9 cellular contexts compared by ENCODE assay signal in the genomic region with DNA sequence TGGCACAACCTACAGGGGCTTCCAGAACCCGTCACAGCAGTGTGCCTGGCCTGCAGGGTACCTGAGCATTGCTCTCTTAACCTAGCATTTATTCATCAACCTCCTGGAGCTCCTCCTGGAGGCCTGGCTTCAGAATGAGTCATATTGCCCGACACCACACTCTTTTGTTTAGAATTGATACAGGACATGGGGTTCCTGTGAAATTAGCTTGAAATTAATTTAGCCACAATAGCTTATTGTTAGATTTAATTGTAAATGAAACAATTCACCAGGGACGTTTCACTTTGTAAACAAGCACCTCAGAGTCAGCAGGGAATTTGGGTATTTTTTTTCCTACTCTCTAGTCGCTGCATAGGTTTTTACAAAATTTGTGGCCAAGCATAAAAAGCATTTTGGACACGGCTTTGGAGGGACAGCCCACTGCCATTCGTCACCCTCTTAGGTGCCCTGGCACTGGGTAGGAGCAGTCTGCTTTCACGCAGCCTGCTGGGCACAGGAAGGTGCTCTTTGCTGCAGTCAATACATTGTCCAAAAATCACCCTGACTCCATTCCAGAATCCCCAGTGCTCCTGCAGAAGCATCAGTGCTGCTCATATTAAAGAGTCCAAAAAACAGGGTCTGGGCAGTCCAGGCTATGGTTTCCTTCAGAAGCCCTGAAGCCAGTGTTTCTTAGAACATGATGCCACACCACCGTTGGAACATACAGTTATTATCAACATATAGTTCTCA.
DNase-seq lines count a peak whose midpoint lies in the region; ATAC-seq, FAIRE-seq and TF ChIP-seq lines count a peak whose summit lies in the region.
"Had no signal": no experiment of that assay in that cellular context is flagged by ENCODE, and none has a peak within 500 bp of the region (broad histone marks: within the 10 kb centered on the region; RNA-seq: fewer than 3 reads in every experiment).

No MANE protein-coding gene starts in this region.

- H3K27me3 ChIP-seq in astrocyte (ENCODE audit: insufficient read depth, low read length) (peaks cover 2% of the 10 kb centered on the region), hepatocyte (no peaks in the 10 kb centered on the region), tibial artery (no peaks in the 10 kb centered on the region)

- peak; percentile 34 for TF ChIP-seq POLR2A in GM19099 (IDR thresholded peaks at IDR 0.05; ENCODE audit: extremely low read depth, insufficient read length, low read depth)

- H3K4me1 Mint-ChIP-seq in astrocyte (ENCODE audit: low read depth, unreplicated experiment) (peaks cover 4% of the 10 kb centered on the region), type B pancreatic cell (ENCODE audit: unreplicated experiment) (peaks cover 7% of the 10 kb centered on the region)

- H3K79me2 ChIP-seq in astrocyte (ENCODE audit: insufficient read depth, low read length) (no peaks in the 10 kb centered on the region), hepatocyte (no peaks in the 10 kb centered on the region)

- H3K36me3 Mint-ChIP-seq in astrocyte (ENCODE audit: low read depth, unreplicated experiment) (no peaks in the 10 kb centered on the region), type B pancreatic cell (no peaks in the 10 kb centered on the region)

- H3K9me3 Mint-ChIP-seq in astrocyte (ENCODE audit: unreplicated experiment) = peaks cover 2% of the 10 kb centered on the region
- no peaks in the 10 kb centered on the region for H3K9me3 Mint-ChIP-seq in type B pancreatic cell

- no peak overlapping the region for H3K27ac Mint-ChIP-seq in astrocyte (ENCODE audit: unreplicated experiment)
- no peak overlapping the region for H3K27ac Mint-ChIP-seq in type B pancreatic cell

- no peak overlapping the region for H3K4me3 Mint-ChIP-seq in astrocyte (ENCODE audit: unreplicated experiment)
- H3K4me3 Mint-ChIP-seq in type B pancreatic cell = no peak overlapping the region

- H3K36me3 ChIP-seq in astrocyte (ENCODE audit: insufficient read depth, low read length) = no peaks in the 10 kb centered on the region
- H3K36me3 ChIP-seq in hepatocyte (replicated peaks; ENCODE audit: insufficient read depth, low read depth) = no peaks in the 10 kb centered on the region
- no peaks in the 10 kb centered on the region for H3K36me3 ChIP-seq in tibial artery

- H2AFZ ChIP-seq in astrocyte (ENCODE audit: low read depth, low read length) (no peak overlapping the region), hepatocyte (no peak overlapping the region)

- H3K27me3 Mint-ChIP-seq in astrocyte (ENCODE audit: low read depth, unreplicated experiment) = peaks cover 25% of the 10 kb centered on the region
- H3K27me3 Mint-ChIP-seq in type B pancreatic cell = no peaks in the 10 kb centered on the region

- TF ChIP-seq CTCF in astrocyte (IDR thresholded peaks at IDR 0.05; ENCODE audit: insufficient read depth, low read depth, low read length) (peak; percentile 10), hepatocyte (IDR thresholded peaks at IDR 0.05; ENCODE audit: poor library complexity) (no peak), type B pancreatic cell (conservative IDR thresholded peaks at IDR 0.05) (no peak), tibial artery (IDR thresholded peaks at IDR 0.05) (no peak)

- WGBS in hepatocyte (ENCODE audit: low lambda C conversion rate, missing lambda C conversion rate) = 70% methylated on average over 8 of the region's 8 CpGs

- peaks cover 19% of the 10 kb centered on the region for H3K4me1 ChIP-seq in astrocyte (ENCODE audit: insufficient read depth, low read length)
- peaks cover 3% of the 10 kb centered on the region for H3K4me1 ChIP-seq in hepatocyte (ENCODE audit: insufficient read depth)
- H3K4me1 ChIP-seq in tibial artery = peaks cover 0 to 19% (median 9%) of the 10 kb centered on the region in 4 donors

- H3K4me2 ChIP-seq in astrocyte (ENCODE audit: low read length) = peak overlapping the region; percentile 18
- H3K4me2 ChIP-seq in hepatocyte = no peak overlapping the region

- H3K27ac ChIP-seq in astrocyte (ENCODE audit: low read depth, low read length) (no peak overlapping the region), hepatocyte (no peak overlapping the region), tibial artery (no peak overlapping the region)
- H3K27ac ChIP-seq: epithelial cell of prostate had no signal

- H3K9ac ChIP-seq in astrocyte (ENCODE audit: low read length) = no peak overlapping the region

- peak; percentile 35 for ATAC-seq in HG03139 (IDR thresholded peaks at IDR 0.05; ENCODE audit: unreplicated experiment)

- H4K20me1 ChIP-seq in astrocyte (ENCODE audit: insufficient read depth, low read length) = no peaks in the 10 kb centered on the region
- H4K20me1 ChIP-seq in hepatocyte (ENCODE audit: insufficient read depth, poor library complexity, severe bottlenecking) = no peaks in the 10 kb centered on the region

- H3K9me2 ChIP-seq in hepatocyte (replicated peaks; ENCODE audit: insufficient read depth) = no peaks in the 10 kb centered on the region

- FAIRE-seq in astrocyte (lab: Jason Lieb, UNC) = no peak

- intact Hi-C loops in tibial artery (cut with DNase I; ENCODE audit: low total_unique reads) = no loop called here

- DNase-seq in COLO829 (ENCODE audit: low spot score) = peak; percentile 15
- peak; percentile 40 for DNase-seq in astrocyte (ENCODE audit: low read depth)
- no peak for DNase-seq in hepatocyte (ENCODE audit: low spot score)
- no peak for DNase-seq in SK-N-DZ (ENCODE audit: low spot score)
- no peak for DNase-seq in type B pancreatic cell (ENCODE audit: extremely low spot score, unreplicated experiment)
- DNase-seq in tibial artery = no peak

- no peak overlapping the region for H3K4me3 ChIP-seq in astrocyte (ENCODE audit: insufficient read depth, low read depth, low read length)
- no peak overlapping the region for H3K4me3 ChIP-seq in hepatocyte
- no peak overlapping the region for H3K4me3 ChIP-seq in tibial artery

- H3K9me3 ChIP-seq in astrocyte (ENCODE audit: insufficient read depth, low read depth, low read length) = no peaks in the 10 kb centered on the region
- no peaks in the 10 kb centered on the region for H3K9me3 ChIP-seq in hepatocyte (ENCODE audit: low read depth)
- no peaks in the 10 kb centered on the region for H3K9me3 ChIP-seq in tibial artery

Comparison
In these comparisons a context has a peak if more than half of its experiments do, and no peak if none do; other contexts are left out.
1. DNase-seq: peak in COLO829 (single experiment) and astrocyte (single experiment); none in hepatocyte (single experiment), SK-N-DZ (single experiment), type B pancreatic cell (single experiment) and tibial artery (0 of 2).